In genomic region chr12:63018273-63018672, GRCh38 we compare ENCODE assay signal across 19 cellular contexts.
DNase-seq lines count a peak whose midpoint lies in the region; ATAC-seq and TF ChIP-seq lines count a peak whose summit lies in the region.
"Had no signal": no experiment of that assay in that cellular context is flagged by ENCODE, and none has a peak within 500 bp of the region (broad histone marks: within the 10 kb centered on the region; RNA-seq: fewer than 3 reads in every experiment).

No MANE protein-coding gene starts in this region.

- H3K9ac ChIP-seq in PC-3 (ENCODE audit: low read length), result no peak overlapping the region
- H3K9ac ChIP-seq: SK-N-SH had no signal

- DNase-seq in PC-3 (peak; percentile 47), foreskin melanocyte (peak; percentile 71), renal cortical epithelial cell (ENCODE audit: low read depth) (peak; percentile 72), NCI-H1105 treated with DMSO at 0.1 percent for 48 hours (lab: John Stamatoyannopoulos, UW) (no peak), SKM-1 treated with dmso at 0.1 percent for 144 hours (lab: John Stamatoyannopoulos, UW; ENCODE audit: unreplicated experiment) (no peak), HEK293T (ENCODE audit: extremely low spot score) (no peak)
- DNase-seq: ACHN; C1 segment of cervical spinal cord; CD8-positive, alpha-beta memory T cell; NCI-H1105; NCI-H1694; NCI-H2107; NCI-H2227 treated with DMSO at 0.1 percent for 48 hours; NCI-H524 treated with DMSO at 0.1 percent for 48 hours; SHP77 treated with DMSO at 0.1 percent for 48 hours; SK-N-SH; T-cell had no signal

- no peak overlapping the region; the same call in 1 of the 2 replicates for H2AFZ ChIP-seq in PC-3 (ENCODE audit: low read length)

- peak overlapping the region; percentile 6; the same call in 1 of the 2 replicates for H3K4me2 ChIP-seq in PC-3 (ENCODE audit: low read length)
- H3K4me2 ChIP-seq: SK-N-SH had no signal

- no TSS peak for BruUV-seq in PC-3 (replicated peaks; lab: Mats Ljungman, UMichigan)

- no peaks in the 10 kb centered on the region for H3F3A ChIP-seq in PC-3 (ENCODE audit: low read length, unreplicated experiment)

- H3K36me3 ChIP-seq in HEK293 (ENCODE audit: control insufficient read depth in 2 of 2, insufficient read depth in 1 of 2, low read length in 2 of 2) (no peaks in the 10 kb centered on the region), PC-3 (ENCODE audit: low read depth, low read length) (no peaks in the 10 kb centered on the region)
- H3K36me3 ChIP-seq: HAP-1 had no signal

- H3K9me2 ChIP-seq in PC-3 (replicated peaks; ENCODE audit: low read length), result no peaks in the 10 kb centered on the region
- H3K9me2 ChIP-seq: SK-N-SH had no signal

- TF ChIP-seq CTCF in HEK293 (tag by site-specific recombination; IDR thresholded peaks at IDR 0.05) (no peak), PC-3 (conservative IDR thresholded peaks at IDR 0.05; ENCODE audit: low read depth, low read length) (no peak)

- H3K4me3 ChIP-seq in HEK293 (ENCODE audit: low read depth, low read length) (no peak overlapping the region), PC-3 (ENCODE audit: low read length) (no peak overlapping the region)
- H3K4me3 ChIP-seq: HAP-1 had no signal

- H3K27ac ChIP-seq in HEK293 (ENCODE audit: extremely low read depth, low read depth, low read length) (no peak overlapping the region), PC-3 (ENCODE audit: low read length) (no peak overlapping the region)

- CTCF ChIA-PET in HEK293 (lab: Yijun Ruan, JAX) (interaction anchor here (1.6 kb wide), 1 partner anchor 51 kb away, joined by 6 read pairs; no protein-coding TSS in a partner anchor), PC-3 (lab: Charles Lee) (interaction anchor here (1.0 kb wide), 1 partner anchor 437 kb away, joined by 3 read pairs; no protein-coding TSS in a partner anchor), HEK293T (lab: Yijun Ruan, JAX) (no interaction called here)

- H3K9me3 ChIP-seq in HEK293 (ENCODE audit: control insufficient read depth, insufficient read depth, low read depth, low read length) (no peaks in the 10 kb centered on the region), PC-3 (ENCODE audit: low read length) (no peaks in the 10 kb centered on the region)
- H3K9me3 ChIP-seq: HAP-1, SK-N-SH had no signal

- H3K27me3 ChIP-seq in PC-3 (ENCODE audit: low read length), result no peaks in the 10 kb centered on the region

- H3K4me1 ChIP-seq in HEK293 (ENCODE audit: control insufficient read depth, insufficient read depth, low read length) (no peaks in the 10 kb centered on the region), PC-3 (ENCODE audit: insufficient read depth, low read length) (peaks cover 10% of the 10 kb centered on the region)
- H3K4me1 ChIP-seq: HAP-1 had no signal

- H3K79me2 ChIP-seq in PC-3 (ENCODE audit: low read length), result no peaks in the 10 kb centered on the region

- intact Hi-C loops in PC-3 (cut with micrococcal nuclease), result no loop called here

- POLR2A ChIA-PET in HEK293 (lab: Yijun Ruan, JAX), result no interaction called here
- POLR2A ChIA-PET in PC-3 (lab: Charles Lee; ENCODE audit: unreplicated experiment), result no interaction called here
- POLR2A ChIA-PET in HEK293T (lab: Yijun Ruan, JAX), result no interaction called here

- H4K20me1 ChIP-seq in PC-3 (ENCODE audit: low read length), result no peaks in the 10 kb centered on the region

- ATAC-seq in PC-3, result peak; percentile 71
- ATAC-seq: T-cell had no signal

TF ChIP-seq in HEK293, 187 proteins besides CTCF, POLR2A, EP300 and RAD21:
- TF ChIP-seq ZEB2 (tag by site-specific recombination; IDR thresholded peaks at IDR 0.05) (no peak), ZNF660 (tag by site-specific recombination; IDR thresholded peaks at IDR 0.05) (peak; percentile 65; the same call in 1 of the 2 replicates)

TF ChIP-seq in HEK293T, 16 proteins besides CTCF, POLR2A, EP300 and RAD21:
- no peak for TF ChIP-seq FOXA1 (IDR thresholded peaks at IDR 0.05)
- TF ChIP-seq TARDBP (IDR thresholded peaks at IDR 0.05), result no peak
- TF ChIP-seq BHLHE40 (IDR thresholded peaks at IDR 0.05; ENCODE audit: borderline replicate concordance), result no peak
- no peak for TF ChIP-seq CTBP1 (IDR thresholded peaks at IDR 0.05; ENCODE audit: borderline replicate concordance)
- no peak for TF ChIP-seq ZNF384 (IDR thresholded peaks at IDR 0.05)
- no peak for TF ChIP-seq L3MBTL2 (conservative IDR thresholded peaks at IDR 0.05)
- TF ChIP-seq ELF4 (IDR thresholded peaks at IDR 0.05), result no peak
- TF ChIP-seq PKNOX1 (IDR thresholded peaks at IDR 0.05), result no peak
- no peak for TF ChIP-seq ARNT (IDR thresholded peaks at IDR 0.05)
- no peak for TF ChIP-seq FOXK2 (IDR thresholded peaks at IDR 0.05)
- TF ChIP-seq SUZ12 (IDR thresholded peaks at IDR 0.05), result no peak
- TF ChIP-seq HDGF (IDR thresholded peaks at IDR 0.05; ENCODE audit: borderline replicate concordance), result no peak
- no peak for TF ChIP-seq SP1 (IDR thresholded peaks at IDR 0.05)
- no peak for TF ChIP-seq LEF1 (IDR thresholded peaks at IDR 0.05; ENCODE audit: borderline replicate concordance)
- TF ChIP-seq NFRKB (IDR thresholded peaks at IDR 0.05), result no peak
- no peak for TF ChIP-seq FOXM1 (IDR thresholded peaks at IDR 0.05; ENCODE audit: borderline replicate concordance)

Comparison
In these comparisons a context has a peak if more than half of its experiments do, and no peak if none do; other contexts are left out.
1. DNase-seq: peak in PC-3 (single experiment), foreskin melanocyte (single experiment) and renal cortical epithelial cell (single experiment); none in NCI-H1105 treated with DMSO at 0.1 percent for 48 hours (single experiment), SKM-1 treated with dmso at 0.1 percent for 144 hours (single experiment) and HEK293T (single experiment).